ENCODE assay signal across 1 cellular context in genomic region chr16:5077304-5077703, GRCh38.
TF ChIP-seq lines count a peak whose summit lies in the region.

No MANE protein-coding gene starts in this region.

TF ChIP-seq in HepG2, 621 proteins besides CTCF, POLR2A, EP300 and RAD21:
- 0 out of 2 replicates have a peak, but pooled peaks have one; percentile 25 for TF ChIP-seq RBFOX2 (IDR thresholded peaks at IDR 0.05; ENCODE audit: low read depth, low read length)
- TF ChIP-seq CHCHD3 (CRISPR knock-in tag; IDR thresholded peaks at IDR 0.05): no peak
- TF ChIP-seq, protein P1, sequence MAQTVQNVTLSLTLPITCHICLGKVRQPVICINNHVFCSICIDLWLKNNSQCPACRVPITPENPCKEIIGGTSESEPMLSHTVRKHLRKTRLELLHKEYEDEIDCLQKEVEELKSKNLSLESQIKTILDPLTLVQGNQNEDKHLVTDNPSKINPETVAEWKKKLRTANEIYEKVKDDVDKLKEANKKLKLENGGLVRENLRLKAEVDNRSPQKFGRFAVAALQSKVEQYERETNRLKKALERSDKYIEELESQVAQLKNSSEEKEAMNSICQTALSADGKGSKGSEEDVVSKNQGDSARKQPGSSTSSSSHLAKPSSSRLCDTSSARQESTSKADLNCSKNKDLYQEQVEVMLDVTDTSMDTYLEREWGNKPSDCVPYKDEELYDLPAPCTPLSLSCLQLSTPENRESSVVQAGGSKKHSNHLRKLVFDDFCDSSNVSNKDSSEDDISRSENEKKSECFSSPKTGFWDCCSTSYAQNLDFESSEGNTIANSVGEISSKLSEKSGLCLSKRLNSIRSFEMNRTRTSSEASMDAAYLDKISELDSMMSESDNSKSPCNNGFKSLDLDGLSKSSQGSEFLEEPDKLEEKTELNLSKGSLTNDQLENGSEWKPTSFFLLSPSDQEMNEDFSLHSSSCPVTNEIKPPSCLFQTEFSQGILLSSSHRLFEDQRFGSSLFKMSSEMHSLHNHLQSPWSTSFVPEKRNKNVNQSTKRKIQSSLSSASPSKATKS (CRISPR knock-in tag; IDR thresholded peaks at IDR 0.05): no peak
- TF ChIP-seq, protein P2, sequence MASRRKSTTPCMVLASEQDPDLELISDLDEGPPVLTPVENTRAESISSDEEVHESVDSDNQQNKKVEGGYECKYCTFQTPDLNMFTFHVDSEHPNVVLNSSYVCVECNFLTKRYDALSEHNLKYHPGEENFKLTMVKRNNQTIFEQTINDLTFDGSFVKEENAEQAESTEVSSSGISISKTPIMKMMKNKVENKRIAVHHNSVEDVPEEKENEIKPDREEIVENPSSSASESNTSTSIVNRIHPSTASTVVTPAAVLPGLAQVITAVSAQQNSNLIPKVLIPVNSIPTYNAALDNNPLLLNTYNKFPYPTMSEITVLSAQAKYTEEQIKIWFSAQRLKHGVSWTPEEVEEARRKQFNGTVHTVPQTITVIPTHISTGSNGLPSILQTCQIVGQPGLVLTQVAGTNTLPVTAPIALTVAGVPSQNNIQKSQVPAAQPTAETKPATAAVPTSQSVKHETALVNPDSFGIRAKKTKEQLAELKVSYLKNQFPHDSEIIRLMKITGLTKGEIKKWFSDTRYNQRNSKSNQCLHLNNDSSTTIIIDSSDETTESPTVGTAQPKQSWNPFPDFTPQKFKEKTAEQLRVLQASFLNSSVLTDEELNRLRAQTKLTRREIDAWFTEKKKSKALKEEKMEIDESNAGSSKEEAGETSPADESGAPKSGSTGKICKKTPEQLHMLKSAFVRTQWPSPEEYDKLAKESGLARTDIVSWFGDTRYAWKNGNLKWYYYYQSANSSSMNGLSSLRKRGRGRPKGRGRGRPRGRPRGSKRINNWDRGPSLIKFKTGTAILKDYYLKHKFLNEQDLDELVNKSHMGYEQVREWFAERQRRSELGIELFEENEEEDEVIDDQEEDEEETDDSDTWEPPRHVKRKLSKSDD (CRISPR knock-in tag; IDR thresholded peaks at IDR 0.05; ENCODE audit: low read depth): no peak
- TF ChIP-seq AGO2 (optimal IDR thresholded peaks at IDR 0.05; ENCODE audit: low read depth, low read length): peak; percentile 32
TF ChIP-seq in HepG2: peak in this region for 2.
